ENCODE assay signal across 12 cellular contexts in genomic region chr7:129569811-129570215, GRCh38.
DNase-seq lines count a peak whose midpoint lies in the region; ATAC-seq lines count a peak whose summit lies in the region.
"Had no signal": no experiment of that assay in that cellular context is flagged by ENCODE, and none has a peak within 500 bp of the region (broad histone marks: within the 10 kb centered on the region; RNA-seq: fewer than 3 reads in every experiment).

No MANE protein-coding gene starts in this region.

- H3K4me3 Mint-ChIP-seq in effector memory CD8-positive, alpha-beta T cell, result no peak overlapping the region
- H3K4me3 Mint-ChIP-seq: CD4-positive, CD25-positive, alpha-beta regulatory T cell; T-helper 1 cell treated with Interleukin-12 subunit alpha and Interleukin-12 subunit beta and Interleukin-4 antibody, amounts not matched to agents 30 μg/mL and 1 μg/mL, for 36 hours had no signal

- H3K36me3 Mint-ChIP-seq in effector memory CD8-positive, alpha-beta T cell (ENCODE audit: insufficient read depth), result no peaks in the 10 kb centered on the region
- H3K36me3 Mint-ChIP-seq: CD4-positive, CD25-positive, alpha-beta regulatory T cell had no signal

- no peak for ATAC-seq in effector memory CD8-positive, alpha-beta T cell (replicated peaks)

- H3K27ac Mint-ChIP-seq in effector memory CD8-positive, alpha-beta T cell, result no peak overlapping the region
- H3K27ac Mint-ChIP-seq: CD4-positive, CD25-positive, alpha-beta regulatory T cell; T-helper 1 cell treated with Interleukin-12 subunit alpha and Interleukin-12 subunit beta and Interleukin-4 antibody, amounts not matched to agents 30 μg/mL and 1 μg/mL, for 36 hours had no signal

- no peaks in the 10 kb centered on the region for H3K27me3 ChIP-seq in HUES48 (ENCODE audit: control insufficient read depth, insufficient read depth, low read length)

- peak overlapping the region; percentile 3 for H3K27ac ChIP-seq in HUES48 (ENCODE audit: low read depth, low read length)

- no peak overlapping the region for H3K4me3 ChIP-seq in HUES48 (ENCODE audit: low read depth, low read length)

- DNase-seq in AG08395 (ENCODE audit: low spot score) (peak; percentile 95), amniotic epithelial cell (ENCODE audit: low read depth) (peak; percentile 62), kidney glomerular epithelial cell (lab: John Stamatoyannopoulos, UW) (peak; percentile 34), DMS114 treated with DMSO at 0.1 percent for 48 hours (lab: John Stamatoyannopoulos, UW; ENCODE audit: unreplicated experiment) (no peak)
- DNase-seq in activated T-cell treated with anti-CD3 and anti-CD28 coated beads, Interleukin-2, amount 50 U/mL, for 48 hours, result no peak
- DNase-seq in effector memory CD8-positive, alpha-beta T cell, result no peak
- no peak for DNase-seq in central memory CD4-positive, alpha-beta T cell
- DNase-seq: CD4-positive, CD25-positive, alpha-beta regulatory T cell; effector CD8-positive, alpha-beta T cell; stimulated activated CD4-positive, alpha-beta T cell treated with anti-CD3 and anti-CD28 coated beads, Interleukin-15, amount 100 ng/mL, for 24 hours had no signal

- H3K4me1 ChIP-seq in HUES48 (ENCODE audit: control insufficient read depth, insufficient read depth, low read length), result no peaks in the 10 kb centered on the region

- no peaks in the 10 kb centered on the region for H3K9me3 ChIP-seq in HUES48 (ENCODE audit: control insufficient read depth, insufficient read depth, low read length)

- H3K9me3 Mint-ChIP-seq in effector memory CD8-positive, alpha-beta T cell, result peaks cover 0 to 7% of the 10 kb centered on the region in 2 donors
- H3K9me3 Mint-ChIP-seq: T-helper 1 cell treated with Interleukin-12 subunit alpha and Interleukin-12 subunit beta and Interleukin-4 antibody, amounts not matched to agents 30 μg/mL and 1 μg/mL, for 36 hours had no signal

- H3K4me1 Mint-ChIP-seq in effector memory CD8-positive, alpha-beta T cell (ENCODE audit: low read depth in 2 of 2), result no peaks in the 10 kb centered on the region
- H3K4me1 Mint-ChIP-seq: CD4-positive, CD25-positive, alpha-beta regulatory T cell had no signal

- no peak overlapping the region for H3K9ac ChIP-seq in HUES48 (ENCODE audit: low read depth, low read length)

- H3K36me3 ChIP-seq in HUES48 (ENCODE audit: control insufficient read depth, insufficient read depth, low read length), result no peaks in the 10 kb centered on the region

- peaks cover 25 to 26% of the 10 kb centered on the region in 2 donors for H3K27me3 Mint-ChIP-seq in effector memory CD8-positive, alpha-beta T cell

Comparison
In these comparisons a context has a peak if more than half of its experiments do, and no peak if none do; other contexts are left out.
1. DNase-seq: peak in AG08395 (single experiment), amniotic epithelial cell (single experiment) and kidney glomerular epithelial cell (single experiment); none in DMS114 treated with DMSO at 0.1 percent for 48 hours (single experiment), activated T-cell treated with anti-CD3 and anti-CD28 coated beads, Interleukin-2, amount 50 U/mL, for 48 hours (0 of 2), effector memory CD8-positive, alpha-beta T cell (0 of 3) and central memory CD4-positive, alpha-beta T cell (single experiment).